11 cellular contexts compared by ENCODE assay signal in the genomic region with DNA sequence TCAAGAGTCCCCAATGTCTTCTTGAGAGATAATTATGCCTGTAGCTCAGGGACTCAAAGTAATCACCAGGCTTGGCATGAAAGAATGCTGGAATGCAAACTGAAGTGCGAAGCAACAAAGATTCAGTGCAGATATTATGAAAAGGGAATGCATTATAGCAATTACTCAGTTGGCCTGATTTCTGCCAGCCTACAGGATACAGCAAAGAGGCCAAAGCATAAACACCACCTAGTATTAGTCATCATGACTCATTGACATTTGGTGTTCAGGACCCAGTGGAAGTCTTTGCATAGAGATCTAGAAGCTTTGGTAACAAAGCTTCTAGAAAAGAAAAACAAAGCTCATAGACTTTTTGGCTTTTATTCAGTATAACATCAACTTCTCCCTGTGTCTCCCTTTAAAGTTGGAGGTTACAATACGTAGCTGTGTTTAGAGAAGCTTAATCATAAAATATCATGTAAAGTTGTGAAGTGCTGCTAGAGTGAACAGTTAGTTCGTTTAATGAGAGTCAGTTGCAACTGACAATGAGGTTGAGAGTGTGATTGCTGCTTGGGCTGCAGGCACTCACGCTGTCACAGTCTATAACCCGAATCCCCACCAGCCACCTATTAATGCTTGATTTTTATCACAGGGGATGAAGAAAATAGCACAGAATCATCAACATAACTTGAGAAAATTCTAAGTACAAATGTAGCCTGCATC.
DNase-seq lines count a peak whose midpoint lies in the region; ATAC-seq, FAIRE-seq and TF ChIP-seq lines count a peak whose summit lies in the region.
"Had no signal": no experiment of that assay in that cellular context is flagged by ENCODE, and none has a peak within 500 bp of the region (broad histone marks: within the 10 kb centered on the region; RNA-seq: fewer than 3 reads in every experiment).

No MANE protein-coding gene starts in this region.

- no peaks in the 10 kb centered on the region; the same call in 1 of the 2 replicates for H3K23me2 ChIP-seq in H1 (ENCODE audit: low read depth, low read length)

- no peak overlapping the region for H4K8ac ChIP-seq in H1 (ENCODE audit: extremely low read depth, insufficient read depth, low read length)

- H3K4me2 ChIP-seq in H1 (ENCODE audit: insufficient read depth in 1 of 2, low read depth in 2 of 2, low read length in 2 of 2) = peak overlapping the region in 1 of 2 experiments; percentile 3; a peak in 1 of 4 replicates

- H3K4me3 ChIP-seq in NB4 (ENCODE audit: low read depth, low read length) (no peak overlapping the region), H1 (ENCODE audit: extremely low read depth in 1 of 4, insufficient read depth in 2 of 4, low read depth in 3 of 4, low read length in 4 of 4) (no peak overlapping the region)
- H3K4me3 ChIP-seq: tibial nerve had no signal

- H2BK120ac ChIP-seq in H1 (replicated peaks; ENCODE audit: low read depth, low read length) = no peak overlapping the region

- no peak for TF ChIP-seq RAD21 in H1 (IDR thresholded peaks at IDR 0.05 in 1 of 2, conservative IDR thresholded peaks at IDR 0.05 in 1 of 2; ENCODE audit: low read depth in 2 of 2, low read length in 2 of 2)

- intact Hi-C loops in sciatic nerve (cut with DNase I) = no loop called here

- DNase-seq in EH (ENCODE audit: low read depth) (peak; percentile 98), NB4 (ENCODE audit: low read depth) (peak; percentile 19), H1 (ENCODE audit: low read depth in 1 of 2, low spot score in 2 of 2) (no peak), omental fat pad (ENCODE audit: low spot score) (no peak), sciatic nerve (ENCODE audit: low spot score) (no peak)
- DNase-seq in activated naive CD4-positive, alpha-beta T cell treated with anti-CD3 and anti-CD28 coated beads, Interleukin-2, amount 50 U/mL, for 16 hours = no peak
- DNase-seq: activated naive CD4-positive, alpha-beta T cell treated with Interleukin-2 at 50 U/mL for 16 hours; H7 had no signal

- H3K79me1 ChIP-seq in H1 (ENCODE audit: low read depth, low read length) = no peaks in the 10 kb centered on the region

- H4K20me1 ChIP-seq in H1 (replicated peaks in 1 of 2; ENCODE audit: control insufficient read depth in 1 of 2, insufficient read depth in 2 of 2, low read length in 2 of 2) = no peaks in the 10 kb centered on the region

- POLR2A ChIA-PET in H1 (lab: Charles Lee; ENCODE audit: partially characterized antibody) = no interaction called here

- no peak overlapping the region for H2AK5ac ChIP-seq in H1 (ENCODE audit: low read depth, low read length)

- no peak overlapping the region; the same call in 1 of the 2 replicates for H2BK5ac ChIP-seq in H1 (ENCODE audit: low read depth, low read length)

- H3K79me2 ChIP-seq in H1 (ENCODE audit: control insufficient read depth in 1 of 2, insufficient read depth in 2 of 2, low read length in 2 of 2) = no peaks in the 10 kb centered on the region

- no peak overlapping the region for H4K91ac ChIP-seq in H1 (replicated peaks; ENCODE audit: insufficient read length, low read length)

- 0 out of 2 replicates have a peak overlapping the region, but pooled peaks have one; percentile 34 for H2AFZ ChIP-seq in H1 (ENCODE audit: low read length)

- TF ChIP-seq POLR2A in NB4 (IDR thresholded peaks at IDR 0.05; ENCODE audit: extremely low read depth, insufficient read length) (no peak), H1 (IDR thresholded peaks at IDR 0.05; ENCODE audit: control extremely low read depth in 1 of 2, low read depth in 2 of 2, low read length in 2 of 2) (no peak)

- no peak overlapping the region for H3K14ac ChIP-seq in H1 (ENCODE audit: insufficient read length)

- H4K5ac ChIP-seq in H1 (ENCODE audit: insufficient read length, low read depth, low read length) = no peak overlapping the region

- FAIRE-seq in H1 (lab: Jason Lieb, UNC) = no peak

- peak overlapping the region; percentile 62; the same call in 1 of the 2 replicates for H2BK20ac ChIP-seq in H1 (ENCODE audit: low read length)

- H3K56ac ChIP-seq in H1 (replicated peaks; ENCODE audit: insufficient read length, low read depth, low read length) = no peak overlapping the region

- no peaks in the 10 kb centered on the region for H3K27me3 ChIP-seq in H1 (replicated peaks in 1 of 4; ENCODE audit: control insufficient read depth in 3 of 4, extremely low read depth in 1 of 4, insufficient read depth in 3 of 4, low read length in 3 of 4)
- H3K27me3 ChIP-seq: tibial nerve had no signal

- no peak overlapping the region for H3K4ac ChIP-seq in H1 (replicated peaks; ENCODE audit: insufficient read length, low read depth, low read length)

- ATAC-seq in omental fat pad (ENCODE audit: low FRiP score) (peak; percentile 85), sciatic nerve (no peak), GM21447 (IDR thresholded peaks at IDR 0.05; ENCODE audit: unreplicated experiment) (no peak), HG03095 (IDR thresholded peaks at IDR 0.05; ENCODE audit: unreplicated experiment) (no peak)

- no peak for TF ChIP-seq CTCF in NB4 (IDR thresholded peaks at IDR 0.05; ENCODE audit: low read depth, low read length)
- TF ChIP-seq CTCF in H1 (IDR thresholded peaks at IDR 0.05; ENCODE audit: control extremely low read depth in 1 of 3, insufficient read depth in 1 of 3, low read depth in 1 of 3, low read length in 3 of 3) = no peak
- TF ChIP-seq CTCF in omental fat pad (IDR thresholded peaks at IDR 0.05) = no peak

- H3K23ac ChIP-seq in H1 (ENCODE audit: insufficient read length) = no peak overlapping the region

- no peaks in the 10 kb centered on the region for H3K36me3 ChIP-seq in H1 (ENCODE audit: control insufficient read depth in 2 of 4, insufficient read depth in 4 of 4, low read length in 3 of 4)
- H3K36me3 ChIP-seq: tibial nerve had no signal

- H2BK12ac ChIP-seq in H1 (ENCODE audit: low read depth, low read length) = no peak overlapping the region; the same call in 1 of the 2 replicates

- H3K27ac ChIP-seq in H1 (ENCODE audit: low read depth, low read length) = no peak overlapping the region
- H3K27ac ChIP-seq: tibial nerve had no signal

- H3K9ac ChIP-seq in H1 (replicated peaks in 1 of 4; ENCODE audit: extremely low read depth in 1 of 4, low read depth in 3 of 4, low read length in 3 of 4) = no peak overlapping the region

- H2BK15ac ChIP-seq in H1 (ENCODE audit: low read length) = no peak overlapping the region

- no peaks in the 10 kb centered on the region for H3K9me3 ChIP-seq in H1 (ENCODE audit: insufficient read depth in 2 of 2, low read depth in 1 of 2, low read length in 1 of 2)
- H3K9me3 ChIP-seq: tibial nerve had no signal

- CTCF ChIA-PET in H1 (lab: Charles Lee; ENCODE audit: partially characterized antibody) = interaction anchor here (0.7 kb wide), 1 partner anchor 25 kb away, joined by 3 read pairs; no protein-coding TSS in a partner anchor

- 0 out of 2 replicates have a peak overlapping the region, but pooled peaks have one; percentile 12 for H3K18ac ChIP-seq in H1 (ENCODE audit: extremely low read depth, low read length)

- no peak for TF ChIP-seq EP300 in H1 (IDR thresholded peaks at IDR 0.05; ENCODE audit: borderline replicate concordance in 1 of 2, low read depth in 2 of 2, low read length in 2 of 2)

- WGBS in H1 (ENCODE audit: extremely low coverage in 1 of 2, insufficient coverage in 1 of 2, insufficient read length in 1 of 2, insufficient replicate concordance in 2 of 2, low coverage in 1 of 2, low lambda C conversion rate in 2 of 2, missing lambda C conversion rate in 1 of 2), 2 experiments = 81% methylated on average over 5 of the region's 5 CpGs; no CpG with 5 or more reads in 1 of the 2 experiments

- H3K4me1 ChIP-seq in H1 (replicated peaks in 1 of 4; ENCODE audit: control insufficient read depth in 3 of 4, insufficient read depth in 4 of 4, low read length in 3 of 4) = peaks cover 0 to 6% (median 3%) of the 10 kb centered on the region in 4 experiments; a peak in 2 of 7 replicates
- H3K4me1 ChIP-seq: tibial nerve had no signal

TF ChIP-seq in H1, 55 proteins besides CTCF, POLR2A, EP300 and RAD21 (continues in another document):
- no peak for TF ChIP-seq TAF1 (IDR thresholded peaks at IDR 0.05; ENCODE audit: low read depth, low read length)
- TF ChIP-seq, protein P1, sequence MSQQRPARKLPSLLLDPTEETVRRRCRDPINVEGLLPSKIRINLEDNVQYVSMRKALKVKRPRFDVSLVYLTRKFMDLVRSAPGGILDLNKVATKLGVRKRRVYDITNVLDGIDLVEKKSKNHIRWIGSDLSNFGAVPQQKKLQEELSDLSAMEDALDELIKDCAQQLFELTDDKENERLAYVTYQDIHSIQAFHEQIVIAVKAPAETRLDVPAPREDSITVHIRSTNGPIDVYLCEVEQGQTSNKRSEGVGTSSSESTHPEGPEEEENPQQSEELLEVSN (IDR thresholded peaks at IDR 0.05) = no peak
- no peak for TF ChIP-seq CREB1 (IDR thresholded peaks at IDR 0.05)
- no peak for TF ChIP-seq PHF8 (conservative IDR thresholded peaks at IDR 0.05; ENCODE audit: low read depth, low read length)
- no peak for TF ChIP-seq CBX8 (IDR thresholded peaks at IDR 0.05; ENCODE audit: borderline replicate concordance, low read depth, low read length)
- TF ChIP-seq, protein P2, sequence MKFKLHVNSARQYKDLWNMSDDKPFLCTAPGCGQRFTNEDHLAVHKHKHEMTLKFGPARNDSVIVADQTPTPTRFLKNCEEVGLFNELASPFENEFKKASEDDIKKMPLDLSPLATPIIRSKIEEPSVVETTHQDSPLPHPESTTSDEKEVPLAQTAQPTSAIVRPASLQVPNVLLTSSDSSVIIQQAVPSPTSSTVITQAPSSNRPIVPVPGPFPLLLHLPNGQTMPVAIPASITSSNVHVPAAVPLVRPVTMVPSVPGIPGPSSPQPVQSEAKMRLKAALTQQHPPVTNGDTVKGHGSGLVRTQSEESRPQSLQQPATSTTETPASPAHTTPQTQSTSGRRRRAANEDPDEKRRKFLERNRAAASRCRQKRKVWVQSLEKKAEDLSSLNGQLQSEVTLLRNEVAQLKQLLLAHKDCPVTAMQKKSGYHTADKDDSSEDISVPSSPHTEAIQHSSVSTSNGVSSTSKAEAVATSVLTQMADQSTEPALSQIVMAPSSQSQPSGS (IDR thresholded peaks at IDR 0.05; ENCODE audit: low read length) = no peak
- TF ChIP-seq SP4 (IDR thresholded peaks at IDR 0.05; ENCODE audit: low read length) = no peak
- no peak for TF ChIP-seq FOSL1 (IDR thresholded peaks at IDR 0.05; ENCODE audit: insufficient read depth, low read depth, low read length)
- TF ChIP-seq SP2 (IDR thresholded peaks at IDR 0.05; ENCODE audit: low read length) = no peak
- TF ChIP-seq NRF1 (IDR thresholded peaks at IDR 0.05; ENCODE audit: low read depth, low read length) = no peak
- no peak for TF ChIP-seq ASH2L (IDR thresholded peaks at IDR 0.05; ENCODE audit: low read length)
- no peak for TF ChIP-seq TAF7 (optimal IDR thresholded peaks at IDR 0.05; ENCODE audit: borderline replicate concordance, low read depth, low read length)
- no peak for TF ChIP-seq CHD1 (IDR thresholded peaks at IDR 0.05; ENCODE audit: low read depth, low read length)

Comparison
In these comparisons a context has a peak if more than half of its experiments do, and no peak if none do; other contexts are left out.
1. DNase-seq: peak in EH (single experiment) and NB4 (single experiment); none in H1 (0 of 2), omental fat pad (single experiment), sciatic nerve (single experiment) and activated naive CD4-positive, alpha-beta T cell treated with anti-CD3 and anti-CD28 coated beads, Interleukin-2, amount 50 U/mL, for 16 hours (single experiment).